8 cellular contexts compared by ENCODE assay signal in the genomic region with DNA sequence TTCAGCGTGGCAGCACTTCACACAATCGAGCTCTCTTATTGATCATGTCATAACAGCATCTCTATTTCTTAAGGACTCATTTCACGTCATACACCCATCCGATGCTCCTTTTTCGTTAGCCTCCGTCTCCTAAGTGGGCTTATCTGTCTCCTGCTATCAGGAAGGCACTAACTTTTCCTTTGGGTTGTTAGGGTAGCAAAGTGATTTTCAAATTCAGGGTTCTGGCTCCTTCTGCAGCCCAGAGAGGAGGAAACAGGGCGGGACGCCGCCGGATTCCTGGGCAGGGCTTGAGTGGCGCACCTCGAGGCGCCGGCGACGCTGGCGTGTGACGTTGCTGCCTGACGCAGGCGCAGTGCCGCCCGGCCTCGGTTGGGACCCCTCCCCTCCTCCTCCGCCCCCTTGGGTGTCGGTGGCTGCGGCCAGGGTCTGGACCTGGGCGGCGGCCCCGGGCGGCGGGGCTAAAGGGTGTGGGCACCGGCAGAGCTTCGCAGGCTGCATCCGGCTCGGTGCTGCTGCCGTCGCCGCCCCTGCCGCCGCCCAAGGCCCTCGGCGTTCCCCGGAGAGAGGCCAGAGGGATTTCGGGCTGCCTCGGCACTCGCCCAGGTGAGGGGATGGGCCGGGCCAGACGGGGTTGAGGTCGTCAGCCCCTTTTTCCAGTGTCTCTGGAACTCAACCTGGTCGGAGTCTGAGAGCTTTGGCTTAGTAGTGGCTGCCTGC. TPM values are rescaled to one million over a fixed set of nuclear protein-coding genes. Genes with fewer than 3 reads are reported as not detected.
DNase-seq lines count a peak whose midpoint lies in the region; ATAC-seq, FAIRE-seq and TF ChIP-seq lines count a peak whose summit lies in the region.

A gene with protein sequence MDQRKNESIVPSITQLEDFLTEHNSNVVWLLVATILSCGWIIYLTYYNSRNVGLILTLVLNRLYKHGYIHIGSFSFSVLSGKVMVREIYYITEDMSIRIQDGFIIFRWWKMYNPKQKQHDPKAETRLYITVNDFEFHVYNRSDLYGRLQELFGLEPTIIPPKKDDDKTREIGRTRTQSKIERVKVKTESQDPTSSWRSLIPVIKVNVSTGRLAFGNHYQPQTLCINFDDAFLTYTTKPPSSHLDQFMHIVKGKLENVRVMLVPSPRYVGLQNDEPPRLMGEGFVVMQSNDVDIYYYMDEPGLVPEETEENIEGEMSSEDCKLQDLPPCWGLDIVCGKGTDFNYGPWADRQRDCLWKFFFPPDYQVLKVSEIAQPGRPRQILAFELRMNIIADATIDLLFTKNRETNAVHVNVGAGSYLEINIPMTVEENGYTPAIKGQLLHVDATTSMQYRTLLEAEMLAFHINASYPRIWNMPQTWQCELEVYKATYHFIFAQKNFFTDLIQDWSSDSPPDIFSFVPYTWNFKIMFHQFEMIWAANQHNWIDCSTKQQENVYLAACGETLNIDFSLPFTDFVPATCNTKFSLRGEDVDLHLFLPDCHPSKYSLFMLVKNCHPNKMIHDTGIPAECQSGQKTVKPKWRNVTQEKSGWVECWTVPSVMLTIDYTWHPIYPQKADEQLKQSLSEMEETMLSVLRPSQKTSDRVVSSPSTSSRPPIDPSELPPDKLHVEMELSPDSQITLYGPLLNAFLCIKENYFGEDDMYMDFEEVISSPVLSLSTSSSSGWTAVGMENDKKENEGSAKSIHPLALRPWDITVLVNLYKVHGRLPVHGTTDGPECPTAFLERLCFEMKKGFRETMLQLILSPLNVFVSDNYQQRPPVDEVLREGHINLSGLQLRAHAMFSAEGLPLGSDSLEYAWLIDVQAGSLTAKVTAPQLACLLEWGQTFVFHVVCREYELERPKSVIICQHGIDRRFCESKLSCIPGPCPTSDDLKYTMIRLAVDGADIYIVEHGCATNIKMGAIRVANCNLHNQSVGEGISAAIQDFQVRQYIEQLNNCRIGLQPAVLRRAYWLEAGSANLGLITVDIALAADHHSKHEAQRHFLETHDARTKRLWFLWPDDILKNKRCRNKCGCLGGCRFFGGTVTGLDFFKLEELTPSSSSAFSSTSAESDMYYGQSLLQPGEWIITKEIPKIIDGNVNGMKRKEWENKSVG (N-terminal part only) (plus strand): TSS at position 350 of the 717 bp plus-strand sequence. CDS start 18,317 bp downstream, outside the sequence.

- H3K4me3 ChIP-seq in A549 (peak within 1 kb of the TSS; percentile 83), WI38 (ENCODE audit: low read depth, low read length) (peak within 1 kb of the TSS; percentile 97), bronchial epithelial cell (ENCODE audit: low read depth, low read length) (peak within 1 kb of the TSS; percentile 95), smooth muscle cell (peak within 1 kb of the TSS; percentile 96)

- TF ChIP-seq POLR2A in A549 (IDR thresholded peaks at IDR 0.05; ENCODE audit: low read length) (peak; percentile 52; the same call in 1 of the 2 replicates), GM18526 (IDR thresholded peaks at IDR 0.05; ENCODE audit: extremely low read depth, insufficient read length) (peak; percentile 72)

- H3K27me3 ChIP-seq in bronchial epithelial cell (ENCODE audit: control insufficient read depth, insufficient read depth, low read length) (no peaks in the 10 kb centered on the region), smooth muscle cell (ENCODE audit: low read depth) (no peaks in the 10 kb centered on the region)

- H3K9me3 ChIP-seq in A549 (no peaks in the 10 kb centered on the region), smooth muscle cell (replicated peaks; ENCODE audit: low read depth) (no peaks in the 10 kb centered on the region)

- H3K9ac ChIP-seq in smooth muscle cell (ENCODE audit: low read depth) = peak within 1 kb of the TSS; percentile 87

- ATAC-seq in A549 (peak; percentile 99), HG03066 (IDR thresholded peaks at IDR 0.05; ENCODE audit: low read depth, unreplicated experiment) (peak; percentile 95)

- no peaks in the 10 kb centered on the region for H3F3A ChIP-seq in smooth muscle cell (ENCODE audit: low read depth)

- FAIRE-seq in A549 (lab: Jason Lieb, UNC) (no peak), bronchial epithelial cell (lab: Jason Lieb, UNC) (no peak)

- H3K4me2 ChIP-seq in A549 (peak within 1 kb of the TSS; percentile 89), smooth muscle cell (peak within 1 kb of the TSS; percentile 99)

- under 1% methylated on average over 9 of the region's 50 CpGs for WGBS in A549 (ENCODE audit: missing lambda C conversion rate)
- 1% methylated on average over 38 of the region's 50 CpGs for WGBS in smooth muscle cell (ENCODE audit: low lambda C conversion rate)

- 0 out of 3 replicates have a peak, but pooled peaks cover 2% of the 10 kb centered on the region for H3K4me1 ChIP-seq in A549
- peaks cover 13% of the 10 kb centered on the region for H3K4me1 ChIP-seq in smooth muscle cell (ENCODE audit: low read depth)

- no peak for TF ChIP-seq CTCF in A549 (IDR thresholded peaks at IDR 0.05)
- no peak for TF ChIP-seq CTCF in WI38 (IDR thresholded peaks at IDR 0.05; ENCODE audit: low read depth, low read length)
- no peak for TF ChIP-seq CTCF in bronchial epithelial cell (IDR thresholded peaks at IDR 0.05; ENCODE audit: insufficient read depth, low read length, severe bottlenecking)
- TF ChIP-seq CTCF in smooth muscle cell (IDR thresholded peaks at IDR 0.05; ENCODE audit: borderline replicate concordance, insufficient read depth, poor library complexity, severe bottlenecking) = no peak

- H2AFZ ChIP-seq in smooth muscle cell (ENCODE audit: low read depth) = peak within 1 kb of the TSS; percentile 97

- TF ChIP-seq EP300 in A549 (IDR thresholded peaks at IDR 0.05) = no peak

- no peak for TF ChIP-seq RAD21 in A549 (conservative IDR thresholded peaks at IDR 0.05 in 1 of 2, IDR thresholded peaks at IDR 0.05 in 1 of 2)

- CTCF ChIA-PET in A549 (lab: Yijun Ruan, JAX) = no interaction called here

- H3K36me3 ChIP-seq in bronchial epithelial cell (ENCODE audit: control insufficient read depth, insufficient read depth, low read length) = no peaks in the 10 kb centered on the region
- H3K36me3 ChIP-seq in smooth muscle cell (ENCODE audit: low read depth) = no peaks in the 10 kb centered on the region

- POLR2A ChIA-PET in A549 (lab: Yijun Ruan, JAX) = no interaction called here

- peaks cover 22% of the 10 kb centered on the region for H3K79me2 ChIP-seq in smooth muscle cell (ENCODE audit: low read depth)

- DNase-seq in A549 (ENCODE audit: low read depth in 1 of 2, low spot score in 1 of 2) (peak; percentile 60 to 79), NCI-H2171 (lab: John Stamatoyannopoulos, UW) (peak; percentile 64), bronchial epithelial cell (ENCODE audit: low read depth) (peak; percentile 66), iPS-NIHi7 (ENCODE audit: extremely low spot score) (peak; percentile 95), smooth muscle cell (lab: John Stamatoyannopoulos, UW; ENCODE audit: unreplicated experiment) (peak; percentile 39)

- peak within 1 kb of the TSS; percentile 87 to 93 for H3K27ac ChIP-seq in A549
- peak within 1 kb of the TSS; percentile 78 for H3K27ac ChIP-seq in smooth muscle cell (ENCODE audit: low read depth)

- H4K20me1 ChIP-seq in smooth muscle cell (ENCODE audit: low read depth) = peaks cover 3% of the 10 kb centered on the region

TF ChIP-seq in A549, 52 proteins besides CTCF, POLR2A, EP300 and RAD21 (continues in another document):
- TF ChIP-seq BCL3 (IDR thresholded peaks at IDR 0.05) (peak; percentile 33; the same call in 1 of the 3 replicates), ZSCAN20 (CRISPR knock-in tag; IDR thresholded peaks at IDR 0.05) (no peak), PHF8 (IDR thresholded peaks at IDR 0.05; ENCODE audit: borderline replicate concordance, low read depth) (0 out of 2 replicates have a peak, but pooled peaks have one; percentile 53), MAX (IDR thresholded peaks at IDR 0.05) (peak; percentile 59)
- TF ChIP-seq, protein P1, sequence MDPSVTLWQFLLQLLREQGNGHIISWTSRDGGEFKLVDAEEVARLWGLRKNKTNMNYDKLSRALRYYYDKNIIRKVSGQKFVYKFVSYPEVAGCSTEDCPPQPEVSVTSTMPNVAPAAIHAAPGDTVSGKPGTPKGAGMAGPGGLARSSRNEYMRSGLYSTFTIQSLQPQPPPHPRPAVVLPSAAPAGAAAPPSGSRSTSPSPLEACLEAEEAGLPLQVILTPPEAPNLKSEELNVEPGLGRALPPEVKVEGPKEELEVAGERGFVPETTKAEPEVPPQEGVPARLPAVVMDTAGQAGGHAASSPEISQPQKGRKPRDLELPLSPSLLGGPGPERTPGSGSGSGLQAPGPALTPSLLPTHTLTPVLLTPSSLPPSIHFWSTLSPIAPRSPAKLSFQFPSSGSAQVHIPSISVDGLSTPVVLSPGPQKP (IDR thresholded peaks at IDR 0.05; ENCODE audit: low read depth, low read length) = no peak
- TF ChIP-seq, protein P2, sequence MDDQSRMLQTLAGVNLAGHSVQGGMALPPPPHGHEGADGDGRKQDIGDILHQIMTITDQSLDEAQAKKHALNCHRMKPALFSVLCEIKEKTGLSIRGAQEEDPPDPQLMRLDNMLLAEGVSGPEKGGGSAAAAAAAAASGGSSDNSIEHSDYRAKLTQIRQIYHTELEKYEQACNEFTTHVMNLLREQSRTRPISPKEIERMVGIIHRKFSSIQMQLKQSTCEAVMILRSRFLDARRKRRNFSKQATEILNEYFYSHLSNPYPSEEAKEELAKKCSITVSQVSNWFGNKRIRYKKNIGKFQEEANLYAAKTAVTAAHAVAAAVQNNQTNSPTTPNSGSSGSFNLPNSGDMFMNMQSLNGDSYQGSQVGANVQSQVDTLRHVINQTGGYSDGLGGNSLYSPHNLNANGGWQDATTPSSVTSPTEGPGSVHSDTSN (IDR thresholded peaks at IDR 0.05) = no peak

RNA-seq across cellular contexts. Expression of the gene that starts here (rescaled TPM):
- polyA plus RNA-seq in A549 (2011; rRNA removed) = 30.4 and 35.6 TPM in 2 replicates
- 3.0 and 3.8 TPM in 2 replicates for polyA plus RNA-seq in A549 (2012; cell fraction: cytosol; rRNA removed)
- polyA plus RNA-seq in A549 (2012; cell fraction: nucleus; rRNA removed) = 4.4 and 6.2 TPM in 2 replicates
- polyA plus RNA-seq in A549 (2017; fragmentation: RNase III; extraction: RNeasy Plus Mini Kit Qiagen cat#74134 plus additional on column Dnase treatment) = 5.8 to 7.3 TPM (median 7.1 TPM) in 3 replicates
- polyA minus RNA-seq in A549 (2011; rRNA and poly(A)+ RNA removed) = 76.9 and 77.8 TPM in 2 replicates
- total RNA-seq in bronchial epithelial cell = 46.1 and 54.8 TPM in 2 replicates
- 77.8 and 80.5 TPM in 2 replicates for total RNA-seq in smooth muscle cell
- 4.7 and 7.1 TPM in 2 replicates for polyA plus RNA-seq in smooth muscle cell

Comparison
In these comparisons a context has a peak if more than half of its experiments do, and no peak if none do; other contexts are left out.
1. Peak in every context shown above with its lines: DNase-seq, ATAC-seq, H3K4me3 ChIP-seq and H3K27ac ChIP-seq.
2. DNase-seq: peak in every context shown above with its lines; median percentile 95 in iPS-NIHi7; 70 in A549; 66 in bronchial epithelial cell; 64 in NCI-H2171; 39 in smooth muscle cell.